ENCODE assay signal across 9 cellular contexts in the genomic region with DNA sequence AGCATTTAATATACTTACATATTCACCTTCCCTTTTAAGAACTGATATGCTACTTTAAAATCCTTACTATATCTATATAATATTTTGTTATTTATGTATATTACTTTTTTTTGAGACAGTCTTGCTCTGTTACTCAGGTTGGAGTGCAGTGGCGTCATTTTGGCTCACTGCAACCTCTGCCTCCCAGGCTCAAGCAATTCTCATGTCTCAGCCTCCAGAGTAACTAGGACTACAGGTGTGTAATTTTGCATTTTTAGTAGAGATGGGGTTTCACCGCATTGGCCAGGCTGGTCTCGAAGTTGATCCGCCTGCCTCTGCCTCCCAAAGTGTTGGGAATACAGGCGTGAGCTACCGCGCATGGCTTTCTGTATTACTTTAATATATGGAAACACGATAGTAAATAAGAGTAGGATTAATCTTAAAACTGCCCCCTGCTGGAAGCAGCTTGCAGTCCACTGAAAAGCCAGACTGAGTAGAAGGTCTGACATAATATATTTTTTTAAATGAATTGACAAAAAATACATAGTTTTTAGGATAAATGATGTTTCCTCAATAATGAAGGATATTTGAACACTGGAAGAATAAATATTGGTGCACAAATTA. TPM values are rescaled to one million over a fixed set of nuclear protein-coding genes. Genes with fewer than 3 reads are reported as not detected.
DNase-seq lines count a peak whose midpoint lies in the region; ATAC-seq and TF ChIP-seq lines count a peak whose summit lies in the region.
"Had no signal": no experiment of that assay in that cellular context is flagged by ENCODE, and none has a peak within 500 bp of the region (broad histone marks: within the 10 kb centered on the region; RNA-seq: fewer than 3 reads in every experiment).

No MANE protein-coding gene starts in this region.

- H3K27ac ChIP-seq in IMR-90 (ENCODE audit: insufficient read depth, low read length) (no peak overlapping the region), tibial artery (no peak overlapping the region)
- H3K27ac ChIP-seq: SJSA1 had no signal

- H3K9me1 ChIP-seq in IMR-90 (ENCODE audit: insufficient read depth, low read length) = 0 out of 2 replicates have a peak, but pooled peaks cover 2% of the 10 kb centered on the region

- WGBS in IMR-90 (ENCODE audit: extremely low coverage in 2 of 2, insufficient read length in 1 of 2), 2 experiments = no CpG with 5 or more reads among the region's 8 CpGs

- no peak overlapping the region for H2BK5ac ChIP-seq in IMR-90 (ENCODE audit: low read depth, low read length, poor library complexity, severe bottlenecking)

- H4K8ac ChIP-seq in IMR-90 (ENCODE audit: low read depth in 2 of 2, low read length in 2 of 2) = no peak overlapping the region

- no peak overlapping the region for H3K4me3 Mint-ChIP-seq in Calu3 (ENCODE audit: low read depth, unreplicated experiment)

- H2BK120ac ChIP-seq in IMR-90 (ENCODE audit: low read depth, low read length) = no peak overlapping the region

- H3K27me3 Mint-ChIP-seq in Calu3 (ENCODE audit: unreplicated experiment) = no peaks in the 10 kb centered on the region

- no peak overlapping the region for H3K14ac ChIP-seq in IMR-90 (replicated peaks; ENCODE audit: low read depth, low read length)

- no peak overlapping the region for H2BK15ac ChIP-seq in IMR-90 (ENCODE audit: low read depth, low read length)

- TF ChIP-seq RAD21 in IMR-90 (IDR thresholded peaks at IDR 0.05; ENCODE audit: low read length) = peak; percentile 37; the same call in 1 of the 2 replicates

- no peak overlapping the region for H2AK9ac ChIP-seq in IMR-90 (replicated peaks; ENCODE audit: low read depth, low read length, poor library complexity)

- H3K27me3 ChIP-seq in IMR-90 (ENCODE audit: control insufficient read depth, insufficient read depth, low read length) (no peaks in the 10 kb centered on the region), tibial artery (no peaks in the 10 kb centered on the region)
- H3K27me3 ChIP-seq: SJSA1 had no signal

- no peak overlapping the region for H3K4me3 ChIP-seq in IMR-90 (ENCODE audit: insufficient read depth, low read depth, low read length)
- no peak overlapping the region for H3K4me3 ChIP-seq in tibial artery
- H3K4me3 ChIP-seq: SJSA1 had no signal

- intact Hi-C loops in Calu3 (cut with micrococcal nuclease; ENCODE audit: unreplicated experiment) = no loop called here
- intact Hi-C loops in IMR-90 (cut with micrococcal nuclease) = loop anchor here (5.0 kb wide), 1 partner anchor 330 kb away; no protein-coding TSS in a partner anchor
- intact Hi-C loops in tibial artery (cut with DNase I; ENCODE audit: low total_unique reads) = no loop called here

- no peak overlapping the region for H2AK5ac ChIP-seq in IMR-90 (ENCODE audit: low read depth, low read length)

- in situ Hi-C loops in IMR-90 (cut with MboI; ENCODE audit: low sequenced_read_pairs) = no loop called here

- no peak overlapping the region for H2AFZ ChIP-seq in IMR-90 (replicated peaks; ENCODE audit: low read length, poor library complexity)

- no peaks in the 10 kb centered on the region for H3K4me1 ChIP-seq in IMR-90 (ENCODE audit: control insufficient read depth, insufficient read depth, low read length)
- H3K4me1 ChIP-seq in tibial artery = no peaks in the 10 kb centered on the region
- H3K4me1 ChIP-seq: SJSA1 had no signal

- CTCF ChIA-PET in Calu3 (lab: Charles Lee) (interaction anchor here (1.1 kb wide), 1 partner anchor 112 kb away, joined by 3 read pairs; the partner anchor contains the start of gene NIPAL3), IMR-90 (lab: Yijun Ruan, JAX) (interaction anchor here (0.6 to 1.5 kb wide), 6 partner anchors 10 to 328 kb away, joined by 3 to 9 read pairs (median 3); no protein-coding TSS in a partner anchor)

- H3K56ac ChIP-seq in IMR-90 (ENCODE audit: extremely low read depth, insufficient read depth, low read length) = no peak overlapping the region

- no peak overlapping the region for H3K4ac ChIP-seq in IMR-90 (ENCODE audit: low read depth, low read length)

- TF ChIP-seq POLR2A in IMR-90 (IDR thresholded peaks at IDR 0.05; ENCODE audit: low read depth, low read length) = no peak

- H3K9ac ChIP-seq in IMR-90 (ENCODE audit: low read depth, low read length) = no peak overlapping the region

- no peak overlapping the region for H4K91ac ChIP-seq in IMR-90 (ENCODE audit: insufficient read depth, low read depth, low read length)

- H3K4me2 ChIP-seq in IMR-90 (ENCODE audit: low read depth, low read length) = no peak overlapping the region

- H2BK20ac ChIP-seq in IMR-90 (ENCODE audit: low read depth, low read length) = no peak overlapping the region

- peak; percentile 44; the same call in 1 of the 2 replicates for ATAC-seq in IMR-90 (ENCODE audit: low read depth)
- peak; percentile 49 for ATAC-seq in stimulated activated naive CD8-positive, alpha-beta T cell treated with anti-CD3 and anti-CD28 coated beads, Interleukin-15, Interleukin-2, amounts not matched to agents 100 U/mL and 50 U/mL, for 24 hours
- no peak for ATAC-seq in GM21529 (IDR thresholded peaks at IDR 0.05; ENCODE audit: unreplicated experiment)
- no peak for ATAC-seq in GM18868 (IDR thresholded peaks at IDR 0.05; ENCODE audit: unreplicated experiment)

- H4K5ac ChIP-seq in IMR-90 (ENCODE audit: low read depth, low read length) = no peak overlapping the region

- H3K18ac ChIP-seq in IMR-90 (ENCODE audit: low read depth, low read length) = no peak overlapping the region

- no peaks in the 10 kb centered on the region for H3K36me3 Mint-ChIP-seq in Calu3 (ENCODE audit: insufficient read depth, unreplicated experiment)

- H3K9me3 ChIP-seq in IMR-90 (ENCODE audit: control insufficient read depth, insufficient read depth, low read length) = no peaks in the 10 kb centered on the region
- H3K9me3 ChIP-seq in tibial artery = no peaks in the 10 kb centered on the region
- H3K9me3 ChIP-seq: SJSA1 had no signal

- POLR2A ChIA-PET in IMR-90 (lab: Charles Lee; ENCODE audit: unreplicated experiment) = interaction anchor here (0.6 kb wide), 1 partner anchor 295 kb away, joined by 5 read pairs; no protein-coding TSS in a partner anchor

- dilution Hi-C loops in IMR-90 (cut with HindIII; ENCODE audit: low sequenced_read_pairs, unreplicated experiment) = no loop called here

- H4K20me1 ChIP-seq in IMR-90 (ENCODE audit: insufficient read depth, low read length) = no peaks in the 10 kb centered on the region

- H3K36me3 ChIP-seq in IMR-90 (ENCODE audit: control insufficient read depth, insufficient read depth, low read length) (no peaks in the 10 kb centered on the region), tibial artery (no peaks in the 10 kb centered on the region)
- H3K36me3 ChIP-seq: SJSA1 had no signal

- BruUV-seq in Calu3 (replicated peaks; lab: Mats Ljungman, UMichigan) (no TSS peak), IMR-90 (replicated peaks; lab: Mats Ljungman, UMichigan) (no TSS peak)

- H3K79me1 ChIP-seq in IMR-90 (ENCODE audit: low read depth in 1 of 2, low read length in 2 of 2) = 0 out of 4 replicates have a peak, but pooled peaks cover 0 to 5% of the 10 kb centered on the region in 2 experiments

- TF ChIP-seq CTCF in Calu3 (IDR thresholded peaks at IDR 0.05; ENCODE audit: unreplicated experiment) = peak; percentile 28
- peak; percentile 56 for TF ChIP-seq CTCF in IMR-90 (conservative IDR thresholded peaks at IDR 0.05; ENCODE audit: low read depth, low read length)
- TF ChIP-seq CTCF in tibial artery (IDR thresholded peaks at IDR 0.05) = no peak

- H3K27ac Mint-ChIP-seq in Calu3 (ENCODE audit: unreplicated experiment) = no peak overlapping the region

- H3K4me1 Mint-ChIP-seq in Calu3 (ENCODE audit: low read depth, unreplicated experiment) = no peaks in the 10 kb centered on the region

- no peak overlapping the region for H3K23ac ChIP-seq in IMR-90 (ENCODE audit: low read depth, low read length)

- DNase-seq in Calu3 (no peak), IMR-90 (peak; percentile 20), fibroblast of peridontal ligament (ENCODE audit: extremely low read depth) (peak; percentile 33), tibial artery (no peak)
- peak; percentile 49 to 64 for DNase-seq in activated CD4-positive, alpha-beta T cell treated with anti-CD3 and anti-CD28 coated beads, Interleukin-2, amount 50 U/mL, for 48 hours
- DNase-seq in stimulated activated naive CD8-positive, alpha-beta T cell treated with anti-CD3 and anti-CD28 coated beads, Interleukin-15, Interleukin-2, amounts not matched to agents 100 U/mL and 50 U/mL, for 24 hours = peak; percentile 55

- H3K9me3 Mint-ChIP-seq in Calu3 (ENCODE audit: low read depth, unreplicated experiment) = no peaks in the 10 kb centered on the region

TF ChIP-seq in IMR-90, 13 proteins besides CTCF, POLR2A, EP300 and RAD21:
- TF ChIP-seq USF2 (IDR thresholded peaks at IDR 0.05; ENCODE audit: low read depth, low read length) (no peak), SMC3 (IDR thresholded peaks at IDR 0.05; ENCODE audit: low read depth, low read length) (peak; percentile 44)
TF ChIP-seq in IMR-90: peak in this region for 1.

RNA-seq across cellular contexts. Expression of gene RCAN3, which starts 24.4 kb away (rescaled TPM):
- total RNA-seq in Calu3 (2022) (12.9 and 15.3 TPM in 2 replicates), IMR-90 (2012; rRNA removed) (5.9 and 8.6 TPM in 2 replicates)
- 4.0 and 4.2 TPM in 2 replicates for polyA plus RNA-seq in IMR-90 (2012; rRNA removed)
- 2.1 and 4.0 TPM in 2 replicates for polyA plus RNA-seq in IMR-90 (2012; cell fraction: cytosol; rRNA removed)
- polyA plus RNA-seq in IMR-90 (2012; cell fraction: nucleus; rRNA removed; ENCODE audit: low replicate concordance) = 1.7 and 4.2 TPM in 2 replicates

RNA-seq across cellular contexts. Expression of gene NCMAP, which starts 28.8 kb away (rescaled TPM):
- 63.9 and 78.8 TPM in 2 replicates for total RNA-seq in Calu3 (2022)
- not detected in 2 replicates for total RNA-seq in IMR-90 (2012; rRNA removed)
- polyA plus RNA-seq in IMR-90 (2012; rRNA removed) = not detected in 2 replicates
- polyA plus RNA-seq in IMR-90 (2012; cell fraction: cytosol; rRNA removed) = not detected in 2 replicates
- not detected in 2 replicates for polyA plus RNA-seq in IMR-90 (2012; cell fraction: nucleus; rRNA removed; ENCODE audit: low replicate concordance)

Comparison
In these comparisons a context has a peak if more than half of its experiments do, and no peak if none do; other contexts are left out.
1. DNase-seq: peak in IMR-90 (single experiment), activated CD4-positive, alpha-beta T cell treated with anti-CD3 and anti-CD28 coated beads, Interleukin-2, amount 50 U/mL, for 48 hours (2 of 2), fibroblast of peridontal ligament (single experiment) and stimulated activated naive CD8-positive, alpha-beta T cell treated with anti-CD3 and anti-CD28 coated beads, Interleukin-15, Interleukin-2, amounts not matched to agents 100 U/mL and 50 U/mL, for 24 hours (single experiment); none in Calu3 (single experiment) and tibial artery (0 of 2).
2. CTCF ChIP-seq: peak in Calu3 (single experiment) and IMR-90 (single experiment); none in tibial artery (0 of 2).
3. ATAC-seq: peak in IMR-90 (single experiment) and stimulated activated naive CD8-positive, alpha-beta T cell treated with anti-CD3 and anti-CD28 coated beads, Interleukin-15, Interleukin-2, amounts not matched to agents 100 U/mL and 50 U/mL, for 24 hours (single experiment); none in GM21529 (single experiment) and GM18868 (single experiment).
4. RNA of gene NCMAP, which starts 28.8 kb away (total RNA-seq): 63.9 to 78.8 TPM in Calu3; not detected in IMR-90; every median in the first group is over 10 times any median in the second.